ENCODE assay signal across 1 cellular context in genomic region chr19:58558623-58559274, GRCh38.
TF ChIP-seq lines count a peak whose summit lies in the region.

No MANE protein-coding gene starts in this region.

TF ChIP-seq in HepG2, 621 proteins besides CTCF, POLR2A, EP300 and RAD21 (continued from another document and continues in another):
- TF ChIP-seq GMEB1 (CRISPR knock-in tag; IDR thresholded peaks at IDR 0.05; ENCODE audit: borderline replicate concordance) (peak; percentile 86; the same call in 1 of the 2 replicates), ATRX (CRISPR knock-in tag; IDR thresholded peaks at IDR 0.05; ENCODE audit: borderline replicate concordance) (no peak), ZNF274 (CRISPR knock-in tag; IDR thresholded peaks at IDR 0.05) (peak; percentile 90), ZNF749 (CRISPR knock-in tag; IDR thresholded peaks at IDR 0.05; ENCODE audit: borderline replicate concordance) (0 out of 2 replicates have a peak, but pooled peaks have one; percentile 22), ISX (CRISPR knock-in tag; conservative IDR thresholded peaks at IDR 0.05) (peak; percentile 84; the same call in 1 of the 2 replicates), CENPBD1 (CRISPR knock-in tag; IDR thresholded peaks at IDR 0.05; ENCODE audit: borderline replicate concordance, low read depth) (no peak), IRF2 (CRISPR knock-in tag; IDR thresholded peaks at IDR 0.05) (peak; percentile 44; the same call in 1 of the 2 replicates), ZFP41 (CRISPR knock-in tag; IDR thresholded peaks at IDR 0.05; ENCODE audit: borderline replicate concordance) (peak; percentile 72; the same call in 1 of the 2 replicates), ZNF343 (CRISPR knock-in tag; IDR thresholded peaks at IDR 0.05) (peak; percentile 72; the same call in 1 of the 2 replicates), MEIS1 (CRISPR knock-in tag; IDR thresholded peaks at IDR 0.05; ENCODE audit: borderline replicate concordance) (peak; percentile 23; the same call in 1 of the 2 replicates), SRY (CRISPR knock-in tag; IDR thresholded peaks at IDR 0.05) (peak; percentile 79), PAX8 (CRISPR knock-in tag; IDR thresholded peaks at IDR 0.05; ENCODE audit: borderline replicate concordance) (peak; percentile 77; the same call in 1 of the 2 replicates), CCDC6 (CRISPR knock-in tag; IDR thresholded peaks at IDR 0.05) (peak; percentile 31; the same call in 1 of the 2 replicates), MYPOP (CRISPR knock-in tag; IDR thresholded peaks at IDR 0.05) (peak; percentile 86), PHF5A (CRISPR knock-in tag; IDR thresholded peaks at IDR 0.05; ENCODE audit: low read depth, unreplicated experiment) (peak; percentile 28), ZNF788 (CRISPR knock-in tag; IDR thresholded peaks at IDR 0.05; ENCODE audit: borderline replicate concordance) (peak; percentile 87; the same call in 1 of the 2 replicates), NFKBIZ (CRISPR knock-in tag; IDR thresholded peaks at IDR 0.05) (0 out of 2 replicates have a peak, but pooled peaks have one; percentile 38), RFX1 (IDR thresholded peaks at IDR 0.05) (peak; percentile 60; the same call in 1 of the 2 replicates), ZBTB44 (CRISPR knock-in tag; IDR thresholded peaks at IDR 0.05) (peak; percentile 77; the same call in 1 of the 2 replicates), ZNF816 (CRISPR knock-in tag; IDR thresholded peaks at IDR 0.05; ENCODE audit: borderline replicate concordance) (peak; percentile 74), GABPB1 (CRISPR knock-in tag; IDR thresholded peaks at IDR 0.05) (peak; percentile 91), KDM4B (CRISPR knock-in tag; IDR thresholded peaks at IDR 0.05) (no peak), ZFY (CRISPR knock-in tag; IDR thresholded peaks at IDR 0.05) (peak; percentile 94), ZNF451 (CRISPR knock-in tag; IDR thresholded peaks at IDR 0.05) (peak; percentile 82)
- TF ChIP-seq, protein P1, sequence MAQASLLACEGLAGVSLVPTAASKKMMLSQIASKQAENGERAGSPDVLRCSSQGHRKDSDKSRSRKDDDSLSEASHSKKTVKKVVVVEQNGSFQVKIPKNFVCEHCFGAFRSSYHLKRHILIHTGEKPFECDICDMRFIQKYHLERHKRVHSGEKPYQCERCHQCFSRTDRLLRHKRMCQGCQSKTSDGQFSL (CRISPR knock-in tag; IDR thresholded peaks at IDR 0.05), result 0 out of 2 replicates have a peak, but pooled peaks have one; percentile 69
- TF ChIP-seq, protein P2, sequence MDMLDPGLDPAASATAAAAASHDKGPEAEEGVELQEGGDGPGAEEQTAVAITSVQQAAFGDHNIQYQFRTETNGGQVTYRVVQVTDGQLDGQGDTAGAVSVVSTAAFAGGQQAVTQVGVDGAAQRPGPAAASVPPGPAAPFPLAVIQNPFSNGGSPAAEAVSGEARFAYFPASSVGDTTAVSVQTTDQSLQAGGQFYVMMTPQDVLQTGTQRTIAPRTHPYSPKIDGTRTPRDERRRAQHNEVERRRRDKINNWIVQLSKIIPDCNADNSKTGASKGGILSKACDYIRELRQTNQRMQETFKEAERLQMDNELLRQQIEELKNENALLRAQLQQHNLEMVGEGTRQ (IDR thresholded peaks at IDR 0.05; ENCODE audit: low read depth, low read length), result no peak
- TF ChIP-seq, protein P2 (CRISPR knock-in tag; IDR thresholded peaks at IDR 0.05; ENCODE audit: borderline replicate concordance), result peak; percentile 34; the same call in 1 of the 2 replicates
- TF ChIP-seq, protein P3, sequence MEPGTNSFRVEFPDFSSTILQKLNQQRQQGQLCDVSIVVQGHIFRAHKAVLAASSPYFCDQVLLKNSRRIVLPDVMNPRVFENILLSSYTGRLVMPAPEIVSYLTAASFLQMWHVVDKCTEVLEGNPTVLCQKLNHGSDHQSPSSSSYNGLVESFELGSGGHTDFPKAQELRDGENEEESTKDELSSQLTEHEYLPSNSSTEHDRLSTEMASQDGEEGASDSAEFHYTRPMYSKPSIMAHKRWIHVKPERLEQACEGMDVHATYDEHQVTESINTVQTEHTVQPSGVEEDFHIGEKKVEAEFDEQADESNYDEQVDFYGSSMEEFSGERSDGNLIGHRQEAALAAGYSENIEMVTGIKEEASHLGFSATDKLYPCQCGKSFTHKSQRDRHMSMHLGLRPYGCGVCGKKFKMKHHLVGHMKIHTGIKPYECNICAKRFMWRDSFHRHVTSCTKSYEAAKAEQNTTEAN (CRISPR knock-in tag; conservative IDR thresholded peaks at IDR 0.05), result peak; percentile 67
- TF ChIP-seq, protein P4, sequence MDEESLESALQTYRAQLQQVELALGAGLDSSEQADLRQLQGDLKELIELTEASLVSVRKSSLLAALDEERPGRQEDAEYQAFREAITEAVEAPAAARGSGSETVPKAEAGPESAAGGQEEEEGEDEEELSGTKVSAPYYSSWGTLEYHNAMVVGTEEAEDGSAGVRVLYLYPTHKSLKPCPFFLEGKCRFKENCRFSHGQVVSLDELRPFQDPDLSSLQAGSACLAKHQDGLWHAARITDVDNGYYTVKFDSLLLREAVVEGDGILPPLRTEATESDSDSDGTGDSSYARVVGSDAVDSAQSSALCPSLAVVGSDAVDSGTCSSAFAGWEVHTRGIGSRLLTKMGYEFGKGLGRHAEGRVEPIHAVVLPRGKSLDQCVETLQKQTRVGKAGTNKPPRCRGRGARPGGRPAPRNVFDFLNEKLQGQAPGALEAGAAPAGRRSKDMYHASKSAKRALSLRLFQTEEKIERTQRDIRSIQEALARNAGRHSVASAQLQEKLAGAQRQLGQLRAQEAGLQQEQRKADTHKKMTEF (CRISPR knock-in tag; IDR thresholded peaks at IDR 0.05), result peak; percentile 85; the same call in 1 of the 2 replicates
- TF ChIP-seq, protein P5, sequence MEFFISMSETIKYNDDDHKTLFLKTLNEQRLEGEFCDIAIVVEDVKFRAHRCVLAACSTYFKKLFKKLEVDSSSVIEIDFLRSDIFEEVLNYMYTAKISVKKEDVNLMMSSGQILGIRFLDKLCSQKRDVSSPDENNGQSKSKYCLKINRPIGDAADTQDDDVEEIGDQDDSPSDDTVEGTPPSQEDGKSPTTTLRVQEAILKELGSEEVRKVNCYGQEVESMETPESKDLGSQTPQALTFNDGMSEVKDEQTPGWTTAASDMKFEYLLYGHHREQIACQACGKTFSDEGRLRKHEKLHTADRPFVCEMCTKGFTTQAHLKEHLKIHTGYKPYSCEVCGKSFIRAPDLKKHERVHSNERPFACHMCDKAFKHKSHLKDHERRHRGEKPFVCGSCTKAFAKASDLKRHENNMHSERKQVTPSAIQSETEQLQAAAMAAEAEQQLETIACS (CRISPR knock-in tag; IDR thresholded peaks at IDR 0.05), result peak; percentile 50; the same call in 1 of the 2 replicates
- TF ChIP-seq, protein P6, sequence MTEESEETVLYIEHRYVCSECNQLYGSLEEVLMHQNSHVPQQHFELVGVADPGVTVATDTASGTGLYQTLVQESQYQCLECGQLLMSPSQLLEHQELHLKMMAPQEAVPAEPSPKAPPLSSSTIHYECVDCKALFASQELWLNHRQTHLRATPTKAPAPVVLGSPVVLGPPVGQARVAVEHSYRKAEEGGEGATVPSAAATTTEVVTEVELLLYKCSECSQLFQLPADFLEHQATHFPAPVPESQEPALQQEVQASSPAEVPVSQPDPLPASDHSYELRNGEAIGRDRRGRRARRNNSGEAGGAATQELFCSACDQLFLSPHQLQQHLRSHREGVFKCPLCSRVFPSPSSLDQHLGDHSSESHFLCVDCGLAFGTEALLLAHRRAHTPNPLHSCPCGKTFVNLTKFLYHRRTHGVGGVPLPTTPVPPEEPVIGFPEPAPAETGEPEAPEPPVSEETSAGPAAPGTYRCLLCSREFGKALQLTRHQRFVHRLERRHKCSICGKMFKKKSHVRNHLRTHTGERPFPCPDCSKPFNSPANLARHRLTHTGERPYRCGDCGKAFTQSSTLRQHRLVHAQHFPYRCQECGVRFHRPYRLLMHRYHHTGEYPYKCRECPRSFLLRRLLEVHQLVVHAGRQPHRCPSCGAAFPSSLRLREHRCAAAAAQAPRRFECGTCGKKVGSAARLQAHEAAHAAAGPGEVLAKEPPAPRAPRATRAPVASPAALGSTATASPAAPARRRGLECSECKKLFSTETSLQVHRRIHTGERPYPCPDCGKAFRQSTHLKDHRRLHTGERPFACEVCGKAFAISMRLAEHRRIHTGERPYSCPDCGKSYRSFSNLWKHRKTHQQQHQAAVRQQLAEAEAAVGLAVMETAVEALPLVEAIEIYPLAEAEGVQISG (CRISPR knock-in tag; IDR thresholded peaks at IDR 0.05), result peak; percentile 50; the same call in 1 of the 2 replicates
- TF ChIP-seq, protein P7, sequence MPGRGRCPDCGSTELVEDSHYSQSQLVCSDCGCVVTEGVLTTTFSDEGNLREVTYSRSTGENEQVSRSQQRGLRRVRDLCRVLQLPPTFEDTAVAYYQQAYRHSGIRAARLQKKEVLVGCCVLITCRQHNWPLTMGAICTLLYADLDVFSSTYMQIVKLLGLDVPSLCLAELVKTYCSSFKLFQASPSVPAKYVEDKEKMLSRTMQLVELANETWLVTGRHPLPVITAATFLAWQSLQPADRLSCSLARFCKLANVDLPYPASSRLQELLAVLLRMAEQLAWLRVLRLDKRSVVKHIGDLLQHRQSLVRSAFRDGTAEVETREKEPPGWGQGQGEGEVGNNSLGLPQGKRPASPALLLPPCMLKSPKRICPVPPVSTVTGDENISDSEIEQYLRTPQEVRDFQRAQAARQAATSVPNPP (CRISPR knock-in tag; IDR thresholded peaks at IDR 0.05), result no peak
- TF ChIP-seq, protein P8, sequence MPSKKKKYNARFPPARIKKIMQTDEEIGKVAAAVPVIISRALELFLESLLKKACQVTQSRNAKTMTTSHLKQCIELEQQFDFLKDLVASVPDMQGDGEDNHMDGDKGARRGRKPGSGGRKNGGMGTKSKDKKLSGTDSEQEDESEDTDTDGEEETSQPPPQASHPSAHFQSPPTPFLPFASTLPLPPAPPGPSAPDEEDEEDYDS (CRISPR knock-in tag; IDR thresholded peaks at IDR 0.05), result no peak; the same call in 1 of the 2 replicates
- TF ChIP-seq, protein P9, sequence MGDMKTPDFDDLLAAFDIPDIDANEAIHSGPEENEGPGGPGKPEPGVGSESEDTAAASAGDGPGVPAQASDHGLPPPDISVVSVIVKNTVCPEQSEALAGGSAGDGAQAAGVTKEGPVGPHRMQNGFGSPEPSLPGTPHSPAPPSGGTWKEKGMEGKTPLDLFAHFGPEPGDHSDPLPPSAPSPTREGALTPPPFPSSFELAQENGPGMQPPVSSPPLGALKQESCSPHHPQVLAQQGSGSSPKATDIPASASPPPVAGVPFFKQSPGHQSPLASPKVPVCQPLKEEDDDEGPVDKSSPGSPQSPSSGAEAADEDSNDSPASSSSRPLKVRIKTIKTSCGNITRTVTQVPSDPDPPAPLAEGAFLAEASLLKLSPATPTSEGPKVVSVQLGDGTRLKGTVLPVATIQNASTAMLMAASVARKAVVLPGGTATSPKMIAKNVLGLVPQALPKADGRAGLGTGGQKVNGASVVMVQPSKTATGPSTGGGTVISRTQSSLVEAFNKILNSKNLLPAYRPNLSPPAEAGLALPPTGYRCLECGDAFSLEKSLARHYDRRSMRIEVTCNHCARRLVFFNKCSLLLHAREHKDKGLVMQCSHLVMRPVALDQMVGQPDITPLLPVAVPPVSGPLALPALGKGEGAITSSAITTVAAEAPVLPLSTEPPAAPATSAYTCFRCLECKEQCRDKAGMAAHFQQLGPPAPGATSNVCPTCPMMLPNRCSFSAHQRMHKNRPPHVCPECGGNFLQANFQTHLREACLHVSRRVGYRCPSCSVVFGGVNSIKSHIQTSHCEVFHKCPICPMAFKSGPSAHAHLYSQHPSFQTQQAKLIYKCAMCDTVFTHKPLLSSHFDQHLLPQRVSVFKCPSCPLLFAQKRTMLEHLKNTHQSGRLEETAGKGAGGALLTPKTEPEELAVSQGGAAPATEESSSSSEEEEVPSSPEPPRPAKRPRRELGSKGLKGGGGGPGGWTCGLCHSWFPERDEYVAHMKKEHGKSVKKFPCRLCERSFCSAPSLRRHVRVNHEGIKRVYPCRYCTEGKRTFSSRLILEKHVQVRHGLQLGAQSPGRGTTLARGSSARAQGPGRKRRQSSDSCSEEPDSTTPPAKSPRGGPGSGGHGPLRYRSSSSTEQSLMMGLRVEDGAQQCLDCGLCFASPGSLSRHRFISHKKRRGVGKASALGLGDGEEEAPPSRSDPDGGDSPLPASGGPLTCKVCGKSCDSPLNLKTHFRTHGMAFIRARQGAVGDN (CRISPR knock-in tag; IDR thresholded peaks at IDR 0.05), result peak; percentile 64; the same call in 1 of the 2 replicates
